ENCODE assay signal across 8 cellular contexts in the genomic region with DNA sequence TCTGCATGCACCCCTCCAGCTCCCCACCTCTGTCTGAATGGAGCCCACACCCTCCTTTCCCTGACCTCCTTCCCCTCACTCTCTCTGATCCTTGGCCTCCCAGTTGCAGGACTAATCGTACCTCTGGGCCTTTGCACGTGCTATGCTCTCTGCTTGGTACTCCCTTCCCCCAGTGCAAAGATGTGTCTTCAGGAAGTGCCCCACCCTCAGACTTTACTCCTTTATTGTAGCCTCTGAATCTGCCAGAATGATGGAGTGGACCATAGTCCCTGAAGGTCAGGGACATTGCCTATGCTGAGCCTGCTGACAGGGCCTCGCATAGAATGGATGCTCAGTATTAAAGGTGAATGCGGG. TPM values are rescaled to one million over a fixed set of nuclear protein-coding genes. Genes with fewer than 3 reads are reported as not detected.
DNase-seq lines count a peak whose midpoint lies in the region; ATAC-seq and TF ChIP-seq lines count a peak whose summit lies in the region.

No MANE protein-coding gene starts in this region.

- H4K5ac ChIP-seq in IMR-90 (ENCODE audit: low read depth, low read length) = peak overlapping the region; percentile 83

- H2AK9ac ChIP-seq in IMR-90 (replicated peaks; ENCODE audit: low read depth, low read length, poor library complexity) = peak overlapping the region; percentile 95

- POLR2A ChIA-PET in IMR-90 (lab: Charles Lee; ENCODE audit: unreplicated experiment) = interaction anchor here (0.6 to 1.8 kb wide), 3 partner anchors 10 to 46 kb away, joined by 3 to 17 read pairs (median 16); a partner anchor contains a TSS

- peak overlapping the region; percentile 99 for H2AK5ac ChIP-seq in IMR-90 (ENCODE audit: low read depth, low read length)

- H2AFZ ChIP-seq in IMR-90 (replicated peaks; ENCODE audit: low read length, poor library complexity) = peak overlapping the region; percentile 90

- peak overlapping the region; percentile 97 for H3K4ac ChIP-seq in IMR-90 (ENCODE audit: low read depth, low read length)

- DNase-seq in IMR-90 = no peak
- DNase-seq in right cardiac atrium = peak in 1 of 3 donors; percentile 45
- DNase-seq in stimulated activated naive B cell treated with anti-CD40 and anti-IgM and Interleukin-4, amounts not matched to agents 10 μg/mL and 1 μg/mL and 100 μg/mL, for 72 hours = no peak
- DNase-seq in NCI-H1436 treated with DMSO at 0.1 percent for 48 hours (lab: John Stamatoyannopoulos, UW) = no peak
- DNase-seq in NK-92 (lab: John Stamatoyannopoulos, UW; ENCODE audit: unreplicated experiment) = no peak
- DNase-seq in activated CD4-positive, CD25-positive, alpha-beta regulatory T cell treated with anti-CD3 and anti-CD28 coated beads, Interleukin-2, amount 50 U/mL, for 72 hours = no peak

- H3K27me3 ChIP-seq in IMR-90 (ENCODE audit: control insufficient read depth, insufficient read depth, low read length) = no peaks in the 10 kb centered on the region
- H3K27me3 ChIP-seq in right cardiac atrium (ENCODE audit: control insufficient read depth, insufficient read depth) = no peaks in the 10 kb centered on the region

- H3K14ac ChIP-seq in IMR-90 (replicated peaks; ENCODE audit: low read depth, low read length) = peak overlapping the region; percentile 96

- peak overlapping the region; percentile 94 to 95 for H3K4me3 Mint-ChIP-seq in stimulated activated naive B cell treated with anti-CD40 and anti-IgM and Interleukin-4, amounts not matched to agents 10 μg/mL and 1 μg/mL and 100 μg/mL, for 72 hours

- H2BK15ac ChIP-seq in IMR-90 (ENCODE audit: low read depth, low read length) = peak overlapping the region; percentile 25; the same call in 2 of the 3 replicates

- no peak for TF ChIP-seq RAD21 in IMR-90 (IDR thresholded peaks at IDR 0.05; ENCODE audit: low read length)

- CTCF ChIA-PET in IMR-90 (lab: Yijun Ruan, JAX) = interaction anchor here (4.8 kb wide), 1 partner anchor 47 kb away, joined by 39 read pairs; no protein-coding TSS in a partner anchor

- no peaks in the 10 kb centered on the region for H3K9me3 Mint-ChIP-seq in stimulated activated naive B cell treated with anti-CD40 and anti-IgM and Interleukin-4, amounts not matched to agents 10 μg/mL and 1 μg/mL and 100 μg/mL, for 72 hours

- WGBS in IMR-90 (ENCODE audit: extremely low coverage in 2 of 2, insufficient read length in 1 of 2), 2 experiments = 34% methylated on average over 2 of the region's 4 CpGs; no CpG with 5 or more reads in 1 of the 2 experiments
- 55% methylated on average over 4 of the region's 4 CpGs for WGBS in right cardiac atrium

- H3K4me2 ChIP-seq in IMR-90 (ENCODE audit: low read depth, low read length) = peak overlapping the region; percentile 81

- peaks cover 26% of the 10 kb centered on the region for H4K20me1 ChIP-seq in IMR-90 (ENCODE audit: insufficient read depth, low read length)

- peak overlapping the region; percentile 97 for H3K9ac ChIP-seq in IMR-90 (ENCODE audit: low read depth, low read length)

- peak overlapping the region; percentile 99 for H3K27ac Mint-ChIP-seq in stimulated activated naive B cell treated with anti-CD40 and anti-IgM and Interleukin-4, amounts not matched to agents 10 μg/mL and 1 μg/mL and 100 μg/mL, for 72 hours

- H3K56ac ChIP-seq in IMR-90 (ENCODE audit: extremely low read depth, insufficient read depth, low read length) = peak overlapping the region; percentile 95

- peaks cover 50 to 74% of the 10 kb centered on the region in 2 donors for H3K4me1 Mint-ChIP-seq in stimulated activated naive B cell treated with anti-CD40 and anti-IgM and Interleukin-4, amounts not matched to agents 10 μg/mL and 1 μg/mL and 100 μg/mL, for 72 hours

- H3K9me1 ChIP-seq in IMR-90 (ENCODE audit: insufficient read depth, low read length) = peaks cover 4% of the 10 kb centered on the region

- H3K79me1 ChIP-seq in IMR-90 (ENCODE audit: low read depth in 1 of 2, low read length in 2 of 2) = peaks cover 0 to 41% of the 10 kb centered on the region in 2 experiments; a peak in 2 of 4 replicates

- TF ChIP-seq POLR2A in IMR-90 (IDR thresholded peaks at IDR 0.05; ENCODE audit: low read depth, low read length) = no peak

- peaks cover 0 to 4% of the 10 kb centered on the region in 2 donors for H3K27me3 Mint-ChIP-seq in stimulated activated naive B cell treated with anti-CD40 and anti-IgM and Interleukin-4, amounts not matched to agents 10 μg/mL and 1 μg/mL and 100 μg/mL, for 72 hours

- peak overlapping the region; percentile 92 for H4K91ac ChIP-seq in IMR-90 (ENCODE audit: insufficient read depth, low read depth, low read length)

- no peaks in the 10 kb centered on the region for H3K9me3 ChIP-seq in IMR-90 (ENCODE audit: control insufficient read depth, insufficient read depth, low read length)
- no peaks in the 10 kb centered on the region for H3K9me3 ChIP-seq in right cardiac atrium (ENCODE audit: control insufficient read depth, low read length)

- H3K36me3 ChIP-seq in IMR-90 (ENCODE audit: control insufficient read depth, insufficient read depth, low read length) = peaks cover 11% of the 10 kb centered on the region

- ATAC-seq in IMR-90 (ENCODE audit: low read depth) = no peak
- ATAC-seq in right cardiac atrium = no peak
- no peak for ATAC-seq in stimulated activated naive B cell treated with anti-CD40 and anti-IgM and Interleukin-4, amounts not matched to agents 10 μg/mL and 1 μg/mL and 100 μg/mL, for 72 hours (replicated peaks)
- ATAC-seq in GM18511 (IDR thresholded peaks at IDR 0.05; ENCODE audit: unreplicated experiment) = no peak

- peak overlapping the region; percentile 79; the same call in 1 of the 2 replicates for H2BK20ac ChIP-seq in IMR-90 (ENCODE audit: low read depth, low read length)

- peak overlapping the region; percentile 92 for H2BK5ac ChIP-seq in IMR-90 (ENCODE audit: low read depth, low read length, poor library complexity, severe bottlenecking)

- in situ Hi-C loops in IMR-90 (cut with MboI; ENCODE audit: low sequenced_read_pairs) = no loop called here

- peak overlapping the region; percentile 92 for H3K23ac ChIP-seq in IMR-90 (ENCODE audit: low read depth, low read length)

- no peak for TF ChIP-seq CTCF in IMR-90 (conservative IDR thresholded peaks at IDR 0.05; ENCODE audit: low read depth, low read length)
- TF ChIP-seq CTCF in WI38 (IDR thresholded peaks at IDR 0.05; ENCODE audit: low read depth, low read length) = no peak

- H3K18ac ChIP-seq in IMR-90 (ENCODE audit: low read depth, low read length) = peak overlapping the region; percentile 87

- H3K4me1 ChIP-seq in IMR-90 (ENCODE audit: control insufficient read depth, insufficient read depth, low read length) (peaks cover 14% of the 10 kb centered on the region), right cardiac atrium (ENCODE audit: control insufficient read depth, insufficient read depth, low read length) (peaks cover 13% of the 10 kb centered on the region)

- peak overlapping the region; percentile 92 for H2BK120ac ChIP-seq in IMR-90 (ENCODE audit: low read depth, low read length)

- no TSS peak for BruUV-seq in IMR-90 (replicated peaks; lab: Mats Ljungman, UMichigan)

- dilution Hi-C loops in IMR-90 (cut with HindIII; ENCODE audit: low sequenced_read_pairs, unreplicated experiment) = no loop called here

- H3K4me3 ChIP-seq in IMR-90 (ENCODE audit: insufficient read depth, low read depth, low read length) = no peak overlapping the region
- H3K4me3 ChIP-seq in WI38 (ENCODE audit: low read depth, low read length) = peak overlapping the region; percentile 61
- no peak overlapping the region for H3K4me3 ChIP-seq in right cardiac atrium (ENCODE audit: low read length)

- peak overlapping the region; percentile 81 to 89 for H4K8ac ChIP-seq in IMR-90 (ENCODE audit: low read depth in 2 of 2, low read length in 2 of 2)

- peaks cover 33 to 35% of the 10 kb centered on the region in 2 donors for H3K36me3 Mint-ChIP-seq in stimulated activated naive B cell treated with anti-CD40 and anti-IgM and Interleukin-4, amounts not matched to agents 10 μg/mL and 1 μg/mL and 100 μg/mL, for 72 hours

- peak overlapping the region; percentile 97 for H3K27ac ChIP-seq in IMR-90 (ENCODE audit: insufficient read depth, low read length)
- peak overlapping the region; percentile 85 for H3K27ac ChIP-seq in right cardiac atrium (ENCODE audit: low read length)

- intact Hi-C loops in IMR-90 (cut with micrococcal nuclease) (loop anchor here (1.0 kb wide), 2 partner anchors 9 to 23 kb away; no protein-coding TSS in a partner anchor), right cardiac atrium (cut with DNase I) (loop anchor here in 1 of 4 donors (5.0 kb wide), 1 partner anchor 40 kb away; a partner anchor contains a TSS)

TF ChIP-seq in IMR-90, 13 proteins besides CTCF, POLR2A, EP300 and RAD21 (continues in another document):
- TF ChIP-seq FOS (IDR thresholded peaks at IDR 0.05; ENCODE audit: low read depth, low read length) = no peak

RNA-seq across cellular contexts. Expression of a gene that starts 1.3 kb away (rescaled TPM):
- total RNA-seq in IMR-90 (2012; rRNA removed) (14.2 and 22.8 TPM in 2 replicates), right cardiac atrium (100 to 1,000 TPM; 117 to 229 (median 122) TPM)
- polyA plus RNA-seq in IMR-90 (2012; rRNA removed) (77.2 and 101 TPM in 2 replicates), right cardiac atrium (233 TPM)
- polyA plus RNA-seq in IMR-90 (2012; cell fraction: cytosol; rRNA removed) = 57.0 and 329 TPM in 2 replicates
- polyA plus RNA-seq in IMR-90 (2012; cell fraction: nucleus; rRNA removed; ENCODE audit: low replicate concordance) = 200 and 259 TPM in 2 replicates

RNA-seq across cellular contexts. Expression of a gene that starts 8.5 kb away (rescaled TPM):
- 0.18 and 0.28 TPM in 2 replicates for total RNA-seq in IMR-90 (2012; rRNA removed)
- 0.60 and 0.67 TPM in 2 replicates for polyA plus RNA-seq in IMR-90 (2012; rRNA removed)
- 0.24 and 0.29 TPM in 2 replicates for polyA plus RNA-seq in IMR-90 (2012; cell fraction: cytosol; rRNA removed)
- polyA plus RNA-seq in IMR-90 (2012; cell fraction: nucleus; rRNA removed; ENCODE audit: low replicate concordance) = 6.1 and 10.8 TPM in 2 replicates
- 1 to 10 TPM in 2 of 4 donors, under 1 TPM in 2; 0.65 to 1.4 (median 1.1) TPM for total RNA-seq in right cardiac atrium
- 5.3 TPM for polyA plus RNA-seq in right cardiac atrium

RNA-seq across cellular contexts. Expression of a gene that starts 40.1 kb away (rescaled TPM):
- total RNA-seq in IMR-90 (2012; rRNA removed) = 44.8 and 88.0 TPM in 2 replicates
- 118 and 157 TPM in 2 replicates for polyA plus RNA-seq in IMR-90 (2012; rRNA removed)
- polyA plus RNA-seq in IMR-90 (2012; cell fraction: cytosol; rRNA removed) = 210 and 274 TPM in 2 replicates
- polyA plus RNA-seq in IMR-90 (2012; cell fraction: nucleus; rRNA removed; ENCODE audit: low replicate concordance) = 65.4 and 112 TPM in 2 replicates
- total RNA-seq in right cardiac atrium = 10 to 100 TPM; 55.6 to 77.2 (median 64.8) TPM
- 131 TPM for polyA plus RNA-seq in right cardiac atrium

RNA-seq across cellular contexts. Expression of a gene that starts 56.5 kb away (rescaled TPM):
- total RNA-seq in IMR-90 (2012; rRNA removed) (0.18 TPM in 1 of 2 replicates, not detected in the other), right cardiac atrium (1 to 10 TPM in 2 of 4 donors, under 1 TPM in 2; 0.47 to 1.6 (median 0.97) TPM)
- polyA plus RNA-seq in IMR-90 (2012; rRNA removed) (0.22 and 0.24 TPM in 2 replicates), right cardiac atrium (2.8 TPM)
- polyA plus RNA-seq in IMR-90 (2012; cell fraction: cytosol; rRNA removed) = 0.30 and 0.40 TPM in 2 replicates
- 3.4 and 5.3 TPM in 2 replicates for polyA plus RNA-seq in IMR-90 (2012; cell fraction: nucleus; rRNA removed; ENCODE audit: low replicate concordance)

RNA-seq across cellular contexts. Expression of a gene that starts 57.6 kb away (rescaled TPM):
- total RNA-seq in IMR-90 (2012; rRNA removed) = 11.1 and 14.3 TPM in 2 replicates
- 11.8 and 13.3 TPM in 2 replicates for polyA plus RNA-seq in IMR-90 (2012; rRNA removed)
- 3.8 and 13.8 TPM in 2 replicates for polyA plus RNA-seq in IMR-90 (2012; cell fraction: cytosol; rRNA removed)
- polyA plus RNA-seq in IMR-90 (2012; cell fraction: nucleus; rRNA removed; ENCODE audit: low replicate concordance) = 32.7 and 36.9 TPM in 2 replicates
- 10 to 100 TPM; 31.3 to 42.0 (median 35.0) TPM for total RNA-seq in right cardiac atrium
- 17.4 TPM for polyA plus RNA-seq in right cardiac atrium
